Comparison of ENCODE assay signal across 1 cellular context in the genomic region with DNA sequence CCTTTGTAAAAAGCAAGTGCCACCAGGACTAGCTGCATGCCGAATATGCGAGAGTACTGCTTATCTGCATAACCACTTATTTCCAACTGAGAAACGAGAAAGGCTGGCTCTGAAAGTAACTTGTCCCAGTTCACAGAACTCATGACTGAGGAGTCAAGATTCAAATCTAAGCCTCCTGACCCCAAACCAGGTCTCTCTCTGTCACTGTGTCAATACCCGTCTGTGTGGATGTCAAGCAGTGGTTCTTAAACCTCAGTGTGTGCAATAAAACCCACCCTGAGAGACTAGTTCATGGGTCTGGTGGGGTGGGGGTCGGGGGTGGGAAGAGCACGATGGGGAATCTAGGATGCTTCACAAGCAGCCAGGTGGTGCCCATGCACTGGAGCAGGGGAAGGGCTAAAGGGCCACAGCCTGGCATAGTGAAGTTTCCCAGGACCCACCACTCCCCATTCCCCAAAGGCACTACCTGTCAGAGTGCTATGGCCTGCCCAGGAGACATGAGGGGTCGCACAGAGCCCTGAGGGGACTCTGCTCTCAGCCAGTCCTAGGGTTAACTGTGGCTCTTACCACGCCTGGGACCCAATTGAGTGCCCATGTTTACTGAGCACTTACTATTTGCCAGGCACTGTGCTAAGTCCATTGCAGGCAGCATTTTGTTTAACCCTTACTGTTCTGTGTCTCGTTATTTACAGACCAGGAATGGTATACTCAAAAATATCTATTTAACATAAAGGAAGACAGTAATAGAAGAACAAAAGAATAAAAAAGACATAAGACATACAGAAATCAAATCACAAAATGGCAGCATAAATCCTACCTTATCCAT.
TF ChIP-seq lines count a peak whose summit lies in the region.

No MANE protein-coding gene starts in this region.

TF ChIP-seq in H1, 55 proteins besides CTCF, POLR2A, EP300 and RAD21:
- TF ChIP-seq ATF2 (IDR thresholded peaks at IDR 0.05; ENCODE audit: low read length), result no peak
- no peak for TF ChIP-seq SAP30 (IDR thresholded peaks at IDR 0.05; ENCODE audit: insufficient read depth, insufficient replicate concordance, low read length)
- no peak for TF ChIP-seq ATF3 (IDR thresholded peaks at IDR 0.05; ENCODE audit: insufficient read depth, low read depth, low read length)
- no peak for TF ChIP-seq SP2 (IDR thresholded peaks at IDR 0.05; ENCODE audit: low read length)
- TF ChIP-seq TCF12 (IDR thresholded peaks at IDR 0.05; ENCODE audit: low read depth, low read length), result no peak
- TF ChIP-seq GABPA (IDR thresholded peaks at IDR 0.05; ENCODE audit: borderline replicate concordance, insufficient read depth, low read length), result no peak
- no peak for TF ChIP-seq SP1 (IDR thresholded peaks at IDR 0.05; ENCODE audit: low read depth, low read length)
- TF ChIP-seq, protein P1, sequence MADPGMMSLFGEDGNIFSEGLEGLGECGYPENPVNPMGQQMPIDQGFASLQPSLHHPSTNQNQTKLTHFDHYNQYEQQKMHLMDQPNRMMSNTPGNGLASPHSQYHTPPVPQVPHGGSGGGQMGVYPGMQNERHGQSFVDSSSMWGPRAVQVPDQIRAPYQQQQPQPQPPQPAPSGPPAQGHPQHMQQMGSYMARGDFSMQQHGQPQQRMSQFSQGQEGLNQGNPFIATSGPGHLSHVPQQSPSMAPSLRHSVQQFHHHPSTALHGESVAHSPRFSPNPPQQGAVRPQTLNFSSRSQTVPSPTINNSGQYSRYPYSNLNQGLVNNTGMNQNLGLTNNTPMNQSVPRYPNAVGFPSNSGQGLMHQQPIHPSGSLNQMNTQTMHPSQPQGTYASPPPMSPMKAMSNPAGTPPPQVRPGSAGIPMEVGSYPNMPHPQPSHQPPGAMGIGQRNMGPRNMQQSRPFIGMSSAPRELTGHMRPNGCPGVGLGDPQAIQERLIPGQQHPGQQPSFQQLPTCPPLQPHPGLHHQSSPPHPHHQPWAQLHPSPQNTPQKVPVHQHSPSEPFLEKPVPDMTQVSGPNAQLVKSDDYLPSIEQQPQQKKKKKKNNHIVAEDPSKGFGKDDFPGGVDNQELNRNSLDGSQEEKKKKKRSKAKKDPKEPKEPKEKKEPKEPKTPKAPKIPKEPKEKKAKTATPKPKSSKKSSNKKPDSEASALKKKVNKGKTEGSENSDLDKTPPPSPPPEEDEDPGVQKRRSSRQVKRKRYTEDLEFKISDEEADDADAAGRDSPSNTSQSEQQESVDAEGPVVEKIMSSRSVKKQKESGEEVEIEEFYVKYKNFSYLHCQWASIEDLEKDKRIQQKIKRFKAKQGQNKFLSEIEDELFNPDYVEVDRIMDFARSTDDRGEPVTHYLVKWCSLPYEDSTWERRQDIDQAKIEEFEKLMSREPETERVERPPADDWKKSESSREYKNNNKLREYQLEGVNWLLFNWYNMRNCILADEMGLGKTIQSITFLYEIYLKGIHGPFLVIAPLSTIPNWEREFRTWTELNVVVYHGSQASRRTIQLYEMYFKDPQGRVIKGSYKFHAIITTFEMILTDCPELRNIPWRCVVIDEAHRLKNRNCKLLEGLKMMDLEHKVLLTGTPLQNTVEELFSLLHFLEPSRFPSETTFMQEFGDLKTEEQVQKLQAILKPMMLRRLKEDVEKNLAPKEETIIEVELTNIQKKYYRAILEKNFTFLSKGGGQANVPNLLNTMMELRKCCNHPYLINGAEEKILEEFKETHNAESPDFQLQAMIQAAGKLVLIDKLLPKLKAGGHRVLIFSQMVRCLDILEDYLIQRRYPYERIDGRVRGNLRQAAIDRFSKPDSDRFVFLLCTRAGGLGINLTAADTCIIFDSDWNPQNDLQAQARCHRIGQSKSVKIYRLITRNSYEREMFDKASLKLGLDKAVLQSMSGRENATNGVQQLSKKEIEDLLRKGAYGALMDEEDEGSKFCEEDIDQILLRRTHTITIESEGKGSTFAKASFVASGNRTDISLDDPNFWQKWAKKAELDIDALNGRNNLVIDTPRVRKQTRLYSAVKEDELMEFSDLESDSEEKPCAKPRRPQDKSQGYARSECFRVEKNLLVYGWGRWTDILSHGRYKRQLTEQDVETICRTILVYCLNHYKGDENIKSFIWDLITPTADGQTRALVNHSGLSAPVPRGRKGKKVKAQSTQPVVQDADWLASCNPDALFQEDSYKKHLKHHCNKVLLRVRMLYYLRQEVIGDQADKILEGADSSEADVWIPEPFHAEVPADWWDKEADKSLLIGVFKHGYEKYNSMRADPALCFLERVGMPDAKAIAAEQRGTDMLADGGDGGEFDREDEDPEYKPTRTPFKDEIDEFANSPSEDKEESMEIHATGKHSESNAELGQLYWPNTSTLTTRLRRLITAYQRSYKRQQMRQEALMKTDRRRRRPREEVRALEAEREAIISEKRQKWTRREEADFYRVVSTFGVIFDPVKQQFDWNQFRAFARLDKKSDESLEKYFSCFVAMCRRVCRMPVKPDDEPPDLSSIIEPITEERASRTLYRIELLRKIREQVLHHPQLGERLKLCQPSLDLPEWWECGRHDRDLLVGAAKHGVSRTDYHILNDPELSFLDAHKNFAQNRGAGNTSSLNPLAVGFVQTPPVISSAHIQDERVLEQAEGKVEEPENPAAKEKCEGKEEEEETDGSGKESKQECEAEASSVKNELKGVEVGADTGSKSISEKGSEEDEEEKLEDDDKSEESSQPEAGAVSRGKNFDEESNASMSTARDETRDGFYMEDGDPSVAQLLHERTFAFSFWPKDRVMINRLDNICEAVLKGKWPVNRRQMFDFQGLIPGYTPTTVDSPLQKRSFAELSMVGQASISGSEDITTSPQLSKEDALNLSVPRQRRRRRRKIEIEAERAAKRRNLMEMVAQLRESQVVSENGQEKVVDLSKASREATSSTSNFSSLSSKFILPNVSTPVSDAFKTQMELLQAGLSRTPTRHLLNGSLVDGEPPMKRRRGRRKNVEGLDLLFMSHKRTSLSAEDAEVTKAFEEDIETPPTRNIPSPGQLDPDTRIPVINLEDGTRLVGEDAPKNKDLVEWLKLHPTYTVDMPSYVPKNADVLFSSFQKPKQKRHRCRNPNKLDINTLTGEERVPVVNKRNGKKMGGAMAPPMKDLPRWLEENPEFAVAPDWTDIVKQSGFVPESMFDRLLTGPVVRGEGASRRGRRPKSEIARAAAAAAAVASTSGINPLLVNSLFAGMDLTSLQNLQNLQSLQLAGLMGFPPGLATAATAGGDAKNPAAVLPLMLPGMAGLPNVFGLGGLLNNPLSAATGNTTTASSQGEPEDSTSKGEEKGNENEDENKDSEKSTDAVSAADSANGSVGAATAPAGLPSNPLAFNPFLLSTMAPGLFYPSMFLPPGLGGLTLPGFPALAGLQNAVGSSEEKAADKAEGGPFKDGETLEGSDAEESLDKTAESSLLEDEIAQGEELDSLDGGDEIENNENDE (IDR thresholded peaks at IDR 0.05; ENCODE audit: insufficient replicate concordance, low read length), result no peak
- TF ChIP-seq, protein P2, sequence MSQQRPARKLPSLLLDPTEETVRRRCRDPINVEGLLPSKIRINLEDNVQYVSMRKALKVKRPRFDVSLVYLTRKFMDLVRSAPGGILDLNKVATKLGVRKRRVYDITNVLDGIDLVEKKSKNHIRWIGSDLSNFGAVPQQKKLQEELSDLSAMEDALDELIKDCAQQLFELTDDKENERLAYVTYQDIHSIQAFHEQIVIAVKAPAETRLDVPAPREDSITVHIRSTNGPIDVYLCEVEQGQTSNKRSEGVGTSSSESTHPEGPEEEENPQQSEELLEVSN (IDR thresholded peaks at IDR 0.05), result no peak
- no peak for TF ChIP-seq JUN (IDR thresholded peaks at IDR 0.05; ENCODE audit: low read depth, low read length)
- TF ChIP-seq ASH2L (IDR thresholded peaks at IDR 0.05; ENCODE audit: low read length), result no peak
- no peak for TF ChIP-seq CHD2 (IDR thresholded peaks at IDR 0.05; ENCODE audit: low read length)
- TF ChIP-seq CBX5 (IDR thresholded peaks at IDR 0.05; ENCODE audit: low read depth, low read length), result no peak
- no peak for TF ChIP-seq MAX (IDR thresholded peaks at IDR 0.05)
- TF ChIP-seq NRF1 (IDR thresholded peaks at IDR 0.05; ENCODE audit: low read depth, low read length), result no peak
- no peak for TF ChIP-seq CHD1 (IDR thresholded peaks at IDR 0.05; ENCODE audit: low read depth, low read length)
